ENCODE assay signal across 10 cellular contexts in genomic region chr15:74843891-74844299, GRCh38. TPM values are rescaled to one million over a fixed set of nuclear protein-coding genes. Genes with fewer than 3 reads are reported as not detected.
DNase-seq lines count a peak whose midpoint lies in the region; ATAC-seq, FAIRE-seq and TF ChIP-seq lines count a peak whose summit lies in the region.
"Had no signal": no experiment of that assay in that cellular context is flagged by ENCODE, and none has a peak within 500 bp of the region (broad histone marks: within the 10 kb centered on the region; RNA-seq: fewer than 3 reads in every experiment).

No MANE protein-coding gene starts in this region.

- no peak for FAIRE-seq in small intestine (lab: Jason Lieb, UNC)

- H3K4me1 ChIP-seq in GM23338 (ENCODE audit: insufficient read depth) = peaks cover 9% of the 10 kb centered on the region
- peaks cover 0 to 30% (median 15%) of the 10 kb centered on the region in 4 donors for H3K4me1 ChIP-seq in Peyer's patch
- peaks cover 13% of the 10 kb centered on the region for H3K4me1 ChIP-seq in skeletal muscle satellite cell (ENCODE audit: control insufficient read depth, insufficient read depth, low read length)
- H3K4me1 ChIP-seq in small intestine (ENCODE audit: control insufficient read depth in 2 of 2, insufficient read depth in 1 of 2, low read depth in 1 of 2, low read length in 1 of 2) = peaks cover 2 to 4% of the 10 kb centered on the region in 2 donors

- peaks cover 28% of the 10 kb centered on the region for H3K36me3 Mint-ChIP-seq in GM23338 (ENCODE audit: low read depth)

- peak overlapping the region; percentile 91 for H3K9ac ChIP-seq in skeletal muscle satellite cell (ENCODE audit: low read depth, low read length)

- no peaks in the 10 kb centered on the region for H3K9me2 ChIP-seq in GM23338 (ENCODE audit: insufficient read depth)

- H3K27ac Mint-ChIP-seq in GM23338 = no peak overlapping the region

- peak overlapping the region; percentile 91; the same call in 1 of the 2 replicates for H3K27ac ChIP-seq in GM23338 (ENCODE audit: low read depth)
- peak overlapping the region; percentile 77 to 92 (median 91) for H3K27ac ChIP-seq in Peyer's patch
- H3K27ac ChIP-seq in small intestine (ENCODE audit: low read depth in 1 of 2, low read length in 1 of 2) = peak overlapping the region in 1 of 2 donors; percentile 86

- H3F3A ChIP-seq in GM23338 (replicated peaks; ENCODE audit: low read depth) = 0 out of 2 replicates have a peak, but pooled peaks cover 5% of the 10 kb centered on the region

- 39 to 55% (median 51%) methylated on average over 12 of the region's 12 CpGs for WGBS in small intestine, 3 donors

- peak overlapping the region; percentile 94; the same call in 1 of the 2 replicates for H2AFZ ChIP-seq in GM23338

- ATAC-seq in GM23338 (no peak), esophagus mucosa (peak; percentile 20)

- H3K79me2 ChIP-seq in GM23338 (replicated peaks; ENCODE audit: insufficient read depth) = no peaks in the 10 kb centered on the region

- H3K4me3 ChIP-seq in GM23338 = peak overlapping the region; percentile 97
- peak overlapping the region in 1 of 4 donors; percentile 86 for H3K4me3 ChIP-seq in Peyer's patch
- H3K4me3 ChIP-seq in skeletal muscle satellite cell (ENCODE audit: low read length) = peak overlapping the region; percentile 97
- H3K4me3 ChIP-seq in small intestine (ENCODE audit: low read depth in 1 of 2, low read length in 2 of 2) = no peak overlapping the region

- TF ChIP-seq POLR2A in Peyer's patch (IDR thresholded peaks at IDR 0.05) = no peak

- TF ChIP-seq CTCF in GM23338 (conservative IDR thresholded peaks at IDR 0.05; ENCODE audit: low read depth in 2 of 2) (no peak), Peyer's patch (IDR thresholded peaks at IDR 0.05) (no peak)

- H3K4me3 Mint-ChIP-seq in GM23338 = peak overlapping the region; percentile 81; the same call in 2 of the 3 replicates

- H3K27me3 ChIP-seq in GM23338 (ENCODE audit: insufficient read depth) (no peaks in the 10 kb centered on the region), Peyer's patch (no peaks in the 10 kb centered on the region), skeletal muscle satellite cell (ENCODE audit: control insufficient read depth, insufficient read depth, low read length) (no peaks in the 10 kb centered on the region), small intestine (ENCODE audit: control insufficient read depth in 2 of 2, insufficient read depth in 2 of 2, low read length in 2 of 2) (no peaks in the 10 kb centered on the region)

- peak overlapping the region; percentile 87 for H3K4me2 ChIP-seq in GM23338
- H3K4me2 ChIP-seq in skeletal muscle satellite cell (ENCODE audit: low read length) = peak overlapping the region; percentile 99

- DNase-seq in GM23338 (ENCODE audit: low spot score) (no peak), Peyer's patch (no peak), inferior parietal cortex (ENCODE audit: extremely low spot score) (no peak), RKO (ENCODE audit: low spot score) (no peak), NCI-H2029 (lab: John Stamatoyannopoulos, UW) (no peak), small intestine (no peak)

- H3K9me3 ChIP-seq in Peyer's patch (no peaks in the 10 kb centered on the region), skeletal muscle satellite cell (replicated peaks; ENCODE audit: low read length) (no peaks in the 10 kb centered on the region), small intestine (ENCODE audit: control insufficient read depth, low read depth) (no peaks in the 10 kb centered on the region)

- H3K36me3 ChIP-seq in GM23338 (ENCODE audit: insufficient read depth) (no peaks in the 10 kb centered on the region; the same call in 1 of the 2 replicates), Peyer's patch (peaks cover 0 to 49% (median 0%) of the 10 kb centered on the region in 3 donors), skeletal muscle satellite cell (ENCODE audit: insufficient read depth, low read length) (peaks cover 34% of the 10 kb centered on the region), small intestine (ENCODE audit: control insufficient read depth in 2 of 2, insufficient read depth in 2 of 2, low read length in 2 of 2) (peaks cover 11 to 20% of the 10 kb centered on the region in 2 donors)

- H3K9me3 Mint-ChIP-seq in GM23338 = no peaks in the 10 kb centered on the region

- H4K20me1 ChIP-seq in GM23338 (replicated peaks; ENCODE audit: insufficient read depth) = no peaks in the 10 kb centered on the region; the same call in 1 of the 2 replicates

- peaks cover 22% of the 10 kb centered on the region for H3K4me1 Mint-ChIP-seq in GM23338

- H3K27me3 Mint-ChIP-seq in GM23338 (ENCODE audit: insufficient read depth, low read depth, poor library complexity) = peaks cover 16% of the 10 kb centered on the region

TF ChIP-seq in GM23338, 12 proteins besides CTCF, POLR2A, EP300 and RAD21:
- no peak for TF ChIP-seq ETS1 (IDR thresholded peaks at IDR 0.05)
- no peak for TF ChIP-seq ZNF331 (CRISPR knock-in tag; IDR thresholded peaks at IDR 0.05; ENCODE audit: low read depth)
- no peak for TF ChIP-seq POLR2AphosphoS5 (IDR thresholded peaks at IDR 0.05; ENCODE audit: low read depth)
- TF ChIP-seq ZNF114 (CRISPR knock-in tag; IDR thresholded peaks at IDR 0.05) = no peak

RNA-seq across cellular contexts. Expression of gene ULK3, which starts 0.9 kb away (rescaled TPM):
- total RNA-seq in GM23338 (2014; rRNA removed; shearing (Covaris generic)) = 32.6 and 35.4 TPM in 2 replicates
- 19.3 and 20.3 TPM in 2 replicates for polyA plus RNA-seq in GM23338 (2016; fragmentation: Nextera tagmentation; extraction: Ambion mirVana)
- 100 to 1,000 TPM; 194 to 508 (median 288) TPM for total RNA-seq in Peyer's patch
- total RNA-seq in esophagus mucosa = 43.3 TPM
- 21.3 and 27.1 TPM in 2 replicates for total RNA-seq in skeletal muscle satellite cell (2012; rRNA removed)
- polyA plus RNA-seq in small intestine = 100 to 1,000 TPM in 1 of 3 donors, 10 to 100 TPM in 2; 38.2 to 111 (median 71.1) TPM

RNA-seq across cellular contexts. Expression of gene CPLX3, which starts 17.5 kb away (rescaled TPM):
- total RNA-seq in GM23338 (2014; rRNA removed; shearing (Covaris generic)) = 0.62 and 0.66 TPM in 2 replicates
- polyA plus RNA-seq in GM23338 (2016; fragmentation: Nextera tagmentation; extraction: Ambion mirVana) (0.21 TPM in 1 of 2 replicates, not detected in the other), small intestine (1 to 10 TPM in 1 of 3 donors, not detected in 2; 1.1 TPM)
- total RNA-seq in Peyer's patch (not detected), esophagus mucosa (not detected)
- not detected in 2 replicates for total RNA-seq in skeletal muscle satellite cell (2012; rRNA removed)
- total RNA-seq: epithelial cell of proximal tubule, RPMI7951 had no signal

RNA-seq across cellular contexts. Expression of gene SCAMP2, which starts 29.3 kb away (rescaled TPM):
- 51.3 and 64.9 TPM in 2 replicates for total RNA-seq in GM23338 (2014; rRNA removed; shearing (Covaris generic))
- polyA plus RNA-seq in GM23338 (2016; fragmentation: Nextera tagmentation; extraction: Ambion mirVana) = 34.7 and 35.8 TPM in 2 replicates
- 100 to 1,000 TPM in 3 of 4 donors, 10 to 100 TPM in 1; 60.2 to 206 (median 151) TPM for total RNA-seq in Peyer's patch
- total RNA-seq in esophagus mucosa = 102 TPM
- 17.2 and 26.6 TPM in 2 replicates for total RNA-seq in skeletal muscle satellite cell (2012; rRNA removed)
- polyA plus RNA-seq in small intestine = 10 to 100 TPM; 52.3 to 92.3 (median 59.2) TPM

RNA-seq across cellular contexts. Expression of gene LMAN1L, which starts 31.3 kb away (rescaled TPM):
- total RNA-seq in GM23338 (2014; rRNA removed; shearing (Covaris generic)) = not detected in 2 replicates
- not detected in 2 replicates for polyA plus RNA-seq in GM23338 (2016; fragmentation: Nextera tagmentation; extraction: Ambion mirVana)
- total RNA-seq in Peyer's patch = not detected
- total RNA-seq in esophagus mucosa = not detected
- under 0.01 TPM in 1 of 2 replicates, not detected in the other for total RNA-seq in skeletal muscle satellite cell (2012; rRNA removed)
- polyA plus RNA-seq in small intestine = under 1 TPM in 1 of 3 donors, not detected in 2; 0.46 TPM
- total RNA-seq: epithelial cell of proximal tubule, RPMI7951 had no signal

RNA-seq across cellular contexts. Expression of gene MPI, which starts 45.9 kb away (rescaled TPM):
- total RNA-seq in GM23338 (2014; rRNA removed; shearing (Covaris generic)) = 67.5 and 74.2 TPM in 2 replicates
- 18.0 and 21.2 TPM in 2 replicates for polyA plus RNA-seq in GM23338 (2016; fragmentation: Nextera tagmentation; extraction: Ambion mirVana)
- 100 to 1,000 TPM in 3 of 4 donors, 10 to 100 TPM in 1; 52.0 to 221 (median 174) TPM for total RNA-seq in Peyer's patch
- total RNA-seq in esophagus mucosa = 28.2 TPM
- 73.3 and 100 TPM in 2 replicates for total RNA-seq in skeletal muscle satellite cell (2012; rRNA removed)
- 10 to 100 TPM; 41.1 to 88.3 (median 60.5) TPM for polyA plus RNA-seq in small intestine

Comparison
In these comparisons a context has a peak if more than half of its experiments do, and no peak if none do; other contexts are left out.
1. H3K4me3 ChIP-seq: peak in GM23338 (single experiment) and skeletal muscle satellite cell (single experiment); none in small intestine (0 of 2).